ENCODE assay signal across 8 cellular contexts in the genomic region with DNA sequence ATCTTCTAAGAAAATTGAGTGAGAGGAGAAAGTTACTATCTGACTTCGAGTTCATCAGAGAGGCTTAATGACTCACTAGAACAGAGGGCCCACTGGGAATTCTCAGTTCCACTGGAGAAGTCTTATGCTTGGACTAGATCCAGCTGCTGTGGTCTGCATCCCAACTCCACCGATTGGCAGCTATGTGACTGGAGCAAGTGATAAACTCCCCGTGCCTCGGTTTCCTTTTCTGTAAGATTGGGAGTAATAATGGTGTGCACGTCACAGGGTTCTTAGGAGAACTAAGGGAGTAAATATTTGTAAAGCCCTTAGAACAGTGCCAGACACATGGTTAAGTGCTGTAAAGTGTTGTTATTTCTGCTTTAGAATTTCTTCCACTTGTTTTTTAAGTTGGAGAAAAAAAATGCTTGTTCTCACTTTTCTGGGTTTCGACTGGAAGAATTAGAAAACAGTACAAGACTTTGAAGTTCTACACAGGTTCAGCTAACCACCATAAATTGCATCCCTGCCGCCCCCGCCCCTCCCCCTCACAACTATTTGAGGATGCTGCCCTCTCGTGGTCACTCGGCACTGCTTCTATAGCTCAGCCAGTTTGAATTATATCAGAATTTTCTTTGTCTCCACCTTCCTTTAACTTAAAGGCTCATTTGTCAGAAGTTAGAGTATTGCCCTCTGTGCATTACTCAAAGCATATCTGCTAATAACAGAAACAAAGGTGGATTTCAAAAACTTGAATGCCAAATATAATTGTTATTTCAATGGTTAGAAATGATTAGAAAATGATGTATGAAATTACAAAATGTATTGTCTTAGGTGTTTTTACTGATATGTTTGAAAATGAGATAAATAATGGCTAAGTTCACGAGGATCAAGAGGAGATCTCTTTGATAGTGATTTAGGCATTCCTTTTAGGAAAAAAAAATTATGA.
DNase-seq lines count a peak whose midpoint lies in the region; ATAC-seq and TF ChIP-seq lines count a peak whose summit lies in the region.

No MANE protein-coding gene starts in this region.

- peaks cover 3% of the 10 kb centered on the region for H3K4me1 Mint-ChIP-seq in activated T-helper 2 cell treated with anti-CD3 and anti-CD28 coated beads, Interferon-gamma antibody, Interleukin-2, Interleukin-4, amounts not matched to agents 10 μg/mL and 5 μg/mL and 100 μg/mL, durations not matched to agents 14 hours and 24 hours and 36 hours (ENCODE audit: low read depth)

- H3K36me3 ChIP-seq in RWPE2 (ENCODE audit: low read depth) = no peaks in the 10 kb centered on the region

- no peaks in the 10 kb centered on the region for H3K4me1 ChIP-seq in RWPE2 (ENCODE audit: insufficient read depth, poor library complexity, severe bottlenecking)

- TF ChIP-seq CTCF in GM10266 (IDR thresholded peaks at IDR 0.05; ENCODE audit: control insufficient read depth, insufficient read depth, low read depth, missing control alignments) = peak; percentile 88
- TF ChIP-seq CTCF in LNCAP (IDR thresholded peaks at IDR 0.05) = peak; percentile 85
- peak; percentile 93 for TF ChIP-seq CTCF in RWPE2 (IDR thresholded peaks at IDR 0.05; ENCODE audit: poor library complexity, severe bottlenecking)
- peak; percentile 82 for TF ChIP-seq CTCF in foreskin fibroblast (IDR thresholded peaks at IDR 0.05; ENCODE audit: low read depth, low read length)
- peak in 1 of 3 donors; percentile 45 for TF ChIP-seq CTCF in omental fat pad (IDR thresholded peaks at IDR 0.05)

- peak; percentile 63 for DNase-seq in GM10266 (ENCODE audit: extremely low spot score)
- no peak for DNase-seq in RWPE2 (ENCODE audit: low spot score)
- peak; percentile 23 for DNase-seq in activated T-helper 2 cell treated with anti-CD3 and anti-CD28 coated beads, Interferon-gamma antibody, Interleukin-2, Interleukin-4, amounts not matched to agents 10 μg/mL and 5 μg/mL and 100 μg/mL, durations not matched to agents 14 hours and 24 hours and 36 hours (ENCODE audit: low spot score)
- DNase-seq in foreskin fibroblast = peak; percentile 39 to 88
- peak; percentile 76 for DNase-seq in omental fat pad (ENCODE audit: low spot score)
- peak; percentile 80 for DNase-seq in superior temporal gyrus (ENCODE audit: extremely low spot score)

- H3K36me3 Mint-ChIP-seq in activated T-helper 2 cell treated with anti-CD3 and anti-CD28 coated beads, Interferon-gamma antibody, Interleukin-2, Interleukin-4, amounts not matched to agents 10 μg/mL and 5 μg/mL and 100 μg/mL, durations not matched to agents 14 hours and 24 hours and 36 hours (ENCODE audit: low read depth) = no peaks in the 10 kb centered on the region

- H3K27me3 Mint-ChIP-seq in activated T-helper 2 cell treated with anti-CD3 and anti-CD28 coated beads, Interferon-gamma antibody, Interleukin-2, Interleukin-4, amounts not matched to agents 10 μg/mL and 5 μg/mL and 100 μg/mL, durations not matched to agents 14 hours and 24 hours and 36 hours (ENCODE audit: low read depth) = peaks cover 18% of the 10 kb centered on the region

- H3K9me3 Mint-ChIP-seq in activated T-helper 2 cell treated with anti-CD3 and anti-CD28 coated beads, Interferon-gamma antibody, Interleukin-2, Interleukin-4, amounts not matched to agents 10 μg/mL and 5 μg/mL and 100 μg/mL, durations not matched to agents 14 hours and 24 hours and 36 hours = no peaks in the 10 kb centered on the region

- H3K4me3 Mint-ChIP-seq in activated T-helper 2 cell treated with anti-CD3 and anti-CD28 coated beads, Interferon-gamma antibody, Interleukin-2, Interleukin-4, amounts not matched to agents 10 μg/mL and 5 μg/mL and 100 μg/mL, durations not matched to agents 14 hours and 24 hours and 36 hours (ENCODE audit: low read depth) = no peak overlapping the region

- no peak overlapping the region for H3K27ac ChIP-seq in RWPE2 (ENCODE audit: poor library complexity, severe bottlenecking)

- no peaks in the 10 kb centered on the region for H3K9me3 ChIP-seq in RWPE2 (ENCODE audit: severe bottlenecking)

- no peak overlapping the region for H3K4me3 ChIP-seq in RWPE2 (ENCODE audit: severe bottlenecking)
- peak overlapping the region in 1 of 2 donors; percentile 21 for H3K4me3 ChIP-seq in foreskin fibroblast (ENCODE audit: low read depth in 1 of 2, low read length in 2 of 2)

- intact Hi-C loops in activated T-helper 2 cell treated with anti-CD3 and anti-CD28 coated beads, Interferon-gamma antibody, Interleukin-2, Interleukin-4, amounts not matched to agents 10 μg/mL and 5 μg/mL and 100 μg/mL, durations not matched to agents 14 hours and 24 hours and 36 hours (cut with micrococcal nuclease) = loop anchor here (1.0 to 10.0 kb wide), 5 partner anchors 43 to 345 kb away; no protein-coding TSS in a partner anchor

- H3K27ac Mint-ChIP-seq in activated T-helper 2 cell treated with anti-CD3 and anti-CD28 coated beads, Interferon-gamma antibody, Interleukin-2, Interleukin-4, amounts not matched to agents 10 μg/mL and 5 μg/mL and 100 μg/mL, durations not matched to agents 14 hours and 24 hours and 36 hours = no peak overlapping the region

- no peaks in the 10 kb centered on the region for H3K27me3 ChIP-seq in RWPE2 (ENCODE audit: insufficient read depth, poor library complexity, severe bottlenecking)

- peak; percentile 73 for ATAC-seq in RWPE2 (ENCODE audit: low read depth)
- peak; percentile 63 for ATAC-seq in omental fat pad (ENCODE audit: low FRiP score)
- ATAC-seq in HG03565 (IDR thresholded peaks at IDR 0.05; ENCODE audit: unreplicated experiment) = no peak
